1 cellular context compared by ENCODE assay signal in the genomic region with DNA sequence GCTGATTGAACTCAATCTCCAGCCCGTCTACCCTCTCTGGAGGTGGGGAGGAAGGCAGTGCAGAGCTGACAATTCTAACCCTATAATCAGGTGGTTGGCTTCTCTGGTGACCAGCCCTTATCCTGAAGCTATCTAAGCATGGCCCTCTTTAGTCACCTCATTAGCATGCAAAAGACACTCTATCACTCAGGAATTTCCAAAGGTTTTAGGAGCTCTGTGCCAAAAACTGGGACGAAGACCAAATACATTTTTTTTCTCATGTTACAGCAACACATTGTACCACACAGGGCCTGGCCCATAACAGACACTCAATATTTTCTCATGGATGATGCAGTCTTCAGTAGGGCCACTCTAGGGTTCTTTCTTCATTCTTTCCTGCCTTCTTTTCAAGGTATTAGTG.
TF ChIP-seq lines count a peak whose summit lies in the region.

No MANE protein-coding gene starts in this region.

TF ChIP-seq in IMR-90, 13 proteins besides CTCF, POLR2A, EP300 and RAD21 (continued from another document):
- TF ChIP-seq CHD1 (IDR thresholded peaks at IDR 0.05; ENCODE audit: low read depth, low read length) (no peak), MXI1 (IDR thresholded peaks at IDR 0.05; ENCODE audit: borderline replicate concordance, low read depth, low read length) (no peak), NFE2L2 (IDR thresholded peaks at IDR 0.05; ENCODE audit: low read depth, low read length) (no peak), RFX5 (IDR thresholded peaks at IDR 0.05; ENCODE audit: low read depth, low read length) (no peak), MAZ (IDR thresholded peaks at IDR 0.05; ENCODE audit: borderline replicate concordance, low read depth, low read length) (no peak)
- TF ChIP-seq, protein P1, sequence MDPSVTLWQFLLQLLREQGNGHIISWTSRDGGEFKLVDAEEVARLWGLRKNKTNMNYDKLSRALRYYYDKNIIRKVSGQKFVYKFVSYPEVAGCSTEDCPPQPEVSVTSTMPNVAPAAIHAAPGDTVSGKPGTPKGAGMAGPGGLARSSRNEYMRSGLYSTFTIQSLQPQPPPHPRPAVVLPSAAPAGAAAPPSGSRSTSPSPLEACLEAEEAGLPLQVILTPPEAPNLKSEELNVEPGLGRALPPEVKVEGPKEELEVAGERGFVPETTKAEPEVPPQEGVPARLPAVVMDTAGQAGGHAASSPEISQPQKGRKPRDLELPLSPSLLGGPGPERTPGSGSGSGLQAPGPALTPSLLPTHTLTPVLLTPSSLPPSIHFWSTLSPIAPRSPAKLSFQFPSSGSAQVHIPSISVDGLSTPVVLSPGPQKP (IDR thresholded peaks at IDR 0.05; ENCODE audit: borderline replicate concordance, low read depth, low read length), result no peak
- TF ChIP-seq, protein P2, sequence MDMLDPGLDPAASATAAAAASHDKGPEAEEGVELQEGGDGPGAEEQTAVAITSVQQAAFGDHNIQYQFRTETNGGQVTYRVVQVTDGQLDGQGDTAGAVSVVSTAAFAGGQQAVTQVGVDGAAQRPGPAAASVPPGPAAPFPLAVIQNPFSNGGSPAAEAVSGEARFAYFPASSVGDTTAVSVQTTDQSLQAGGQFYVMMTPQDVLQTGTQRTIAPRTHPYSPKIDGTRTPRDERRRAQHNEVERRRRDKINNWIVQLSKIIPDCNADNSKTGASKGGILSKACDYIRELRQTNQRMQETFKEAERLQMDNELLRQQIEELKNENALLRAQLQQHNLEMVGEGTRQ (IDR thresholded peaks at IDR 0.05; ENCODE audit: low read depth, low read length), result no peak
